ENCODE assay signal across 1 cellular context in the genomic region with DNA sequence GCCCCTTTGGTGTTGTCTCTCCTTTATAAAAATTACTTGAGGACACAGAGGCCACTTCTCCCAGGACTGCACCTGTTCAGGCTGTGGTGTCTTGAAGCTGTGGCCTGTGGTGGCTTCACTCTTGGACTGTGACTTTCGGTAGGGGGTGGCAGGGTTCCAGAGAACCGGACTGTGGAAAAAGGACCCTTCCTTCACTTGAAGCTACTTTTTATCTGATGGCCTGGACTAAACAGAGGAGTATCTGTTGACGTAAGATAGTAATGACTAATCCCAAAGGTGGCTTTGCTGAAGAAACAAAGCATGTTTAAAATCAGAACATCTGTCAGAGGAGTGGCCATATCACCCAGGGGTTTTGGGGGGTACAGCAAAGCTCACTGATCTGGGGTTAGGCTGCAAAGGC.
TF ChIP-seq lines count a peak whose summit lies in the region.

No MANE protein-coding gene starts in this region.

TF ChIP-seq in IMR-90, 13 proteins besides CTCF, POLR2A, EP300 and RAD21:
- TF ChIP-seq FOS (IDR thresholded peaks at IDR 0.05; ENCODE audit: low read depth, low read length), result 0 out of 2 replicates have a peak, but pooled peaks have one; percentile 28
- no peak for TF ChIP-seq RCOR1 (IDR thresholded peaks at IDR 0.05; ENCODE audit: insufficient replicate concordance, low read length)
